Comparison of ENCODE assay signal across 8 cellular contexts in the genomic region with DNA sequence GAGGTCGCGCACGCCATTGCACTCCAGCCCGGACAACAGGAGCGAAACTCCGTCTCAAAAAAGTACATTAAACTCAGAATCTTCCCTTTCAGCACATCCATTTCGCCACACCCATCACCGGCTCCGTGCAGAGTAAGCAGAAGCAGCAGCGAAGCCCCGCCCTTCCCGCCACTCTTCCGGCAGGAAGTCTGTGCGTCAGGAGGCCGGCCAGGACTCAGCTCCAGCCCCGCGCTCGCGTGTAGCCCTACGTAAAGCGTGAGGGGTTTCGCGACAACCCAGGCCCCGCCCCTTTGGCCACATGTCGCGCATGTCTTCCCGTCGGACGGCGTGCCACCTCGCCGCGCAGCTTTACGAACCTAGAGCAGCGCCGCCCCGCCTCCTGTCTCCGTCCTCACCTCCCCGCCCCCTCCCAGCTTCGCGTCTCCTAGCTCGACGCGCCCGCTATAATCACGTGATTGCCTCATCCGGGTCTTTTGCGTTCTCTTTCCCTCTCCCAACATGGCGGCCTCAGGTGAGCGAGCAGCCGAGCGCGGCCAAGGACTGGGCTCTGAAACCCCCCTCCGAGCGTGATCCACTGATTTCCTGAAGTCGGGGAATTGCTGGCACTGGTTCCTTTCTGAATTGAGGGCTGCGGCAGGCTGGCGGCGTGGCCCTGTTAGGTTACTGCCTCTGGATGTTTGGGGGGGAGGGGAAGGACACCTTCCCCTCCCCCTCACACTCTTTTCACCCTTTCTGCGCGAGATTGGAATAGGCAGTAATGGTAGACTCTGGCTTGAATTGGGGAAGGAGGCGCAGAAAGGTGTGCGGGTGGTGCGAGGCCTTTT. TPM values are rescaled to one million over a fixed set of nuclear protein-coding genes. Genes with fewer than 3 reads are reported as not detected.
DNase-seq lines count a peak whose midpoint lies in the region; ATAC-seq and TF ChIP-seq lines count a peak whose summit lies in the region.

EIF4B (plus strand) TSS at position 471 of the 824 bp plus-strand sequence; CDS start at position 499, 28 bp downstream.

- CTCF ChIA-PET in activated CD4-positive, alpha-beta T cell treated with anti-CD3 and anti-CD28 coated beads, Interleukin-2, amount 10 ng/mL, durations not matched to agents 7 days and 5 days (lab: Charles Lee): interaction anchor here (0.6 to 1.3 kb wide), 7 partner anchors 26 to 1424 kb away, joined by 3 to 4 read pairs (median 3); no protein-coding TSS in a partner anchor

- H3K9me3 Mint-ChIP-seq in activated CD4-positive, alpha-beta T cell treated with anti-CD3 and anti-CD28 coated beads, Interleukin-2, amount 10 ng/mL, durations not matched to agents 7 days and 5 days: peaks cover 2% of the 10 kb centered on the region

- H3K27ac Mint-ChIP-seq in activated CD4-positive, alpha-beta T cell treated with anti-CD3 and anti-CD28 coated beads, Interleukin-2, amount 10 ng/mL, durations not matched to agents 7 days and 5 days: peak within 1 kb of the TSS; percentile 96

- peaks cover 41% of the 10 kb centered on the region for H3K4me1 ChIP-seq in BLaER1

- no peaks in the 10 kb centered on the region for H3K9me3 ChIP-seq in BLaER1

- peak; percentile 100 for DNase-seq in NCI-H69 (lab: John Stamatoyannopoulos, UW)
- peak; percentile 100 for DNase-seq in activated CD4-positive, alpha-beta T cell treated with anti-CD3 and anti-CD28 coated beads, Interleukin-2, amount 10 ng/mL, durations not matched to agents 7 days and 5 days
- DNase-seq in coronary artery (ENCODE audit: low spot score): peak; percentile 100
- DNase-seq in left colon: peak; percentile 100
- peak; percentile 100 for DNase-seq in stimulated activated CD4-positive, alpha-beta T cell treated with anti-CD3 and anti-CD28 coated beads, Interleukin-1b, Interleukin-23, amount 100 ng/mL, for 48 hours

- H3K4me3 ChIP-seq in BLaER1: peak within 1 kb of the TSS; percentile 95
- peak within 1 kb of the TSS; percentile 78 for H3K4me3 ChIP-seq in coronary artery

- peaks cover 35% of the 10 kb centered on the region for H3K36me3 ChIP-seq in BLaER1

- no peaks in the 10 kb centered on the region for H3K27me3 ChIP-seq in BLaER1

- POLR2A ChIA-PET in activated CD4-positive, alpha-beta T cell treated with anti-CD3 and anti-CD28 coated beads, Interleukin-2, amount 10 ng/mL, durations not matched to agents 7 days and 5 days (lab: Charles Lee): interaction anchor here (0.6 to 0.8 kb wide), 6 partner anchors 19 to 495 kb away, joined by 3 to 9 read pairs (median 4); partner anchors contain the start of genes AAAS, SPRYD3 and TARBP2

- H3K27ac ChIP-seq in BLaER1: peak within 1 kb of the TSS; percentile 99
- peak within 1 kb of the TSS; percentile 86 to 94 for H3K27ac ChIP-seq in coronary artery

- H3K9ac ChIP-seq in BLaER1: peak within 1 kb of the TSS; percentile 99

- no peak for TF ChIP-seq CTCF in coronary artery (IDR thresholded peaks at IDR 0.05)

- peaks cover 49% of the 10 kb centered on the region for H3K4me1 Mint-ChIP-seq in activated CD4-positive, alpha-beta T cell treated with anti-CD3 and anti-CD28 coated beads, Interleukin-2, amount 10 ng/mL, durations not matched to agents 7 days and 5 days

- H4K20me1 ChIP-seq in BLaER1: peaks cover 44% of the 10 kb centered on the region

- H3K4me3 Mint-ChIP-seq in activated CD4-positive, alpha-beta T cell treated with anti-CD3 and anti-CD28 coated beads, Interleukin-2, amount 10 ng/mL, durations not matched to agents 7 days and 5 days: peak within 1 kb of the TSS; percentile 98

- peak within 1 kb of the TSS; percentile 97 for H3K4me2 ChIP-seq in BLaER1

- H3K36me3 Mint-ChIP-seq in activated CD4-positive, alpha-beta T cell treated with anti-CD3 and anti-CD28 coated beads, Interleukin-2, amount 10 ng/mL, durations not matched to agents 7 days and 5 days (ENCODE audit: low read depth): peaks cover 24% of the 10 kb centered on the region

- intact Hi-C loops in left colon (cut with DNase I, micrococcal nuclease): no loop called here

- ATAC-seq in GM19328 (IDR thresholded peaks at IDR 0.05; ENCODE audit: unreplicated experiment) (peak; percentile 91), HG03520 (IDR thresholded peaks at IDR 0.05; ENCODE audit: unreplicated experiment) (peak; percentile 88), left colon (peak; percentile 91)

- H3K27me3 Mint-ChIP-seq in activated CD4-positive, alpha-beta T cell treated with anti-CD3 and anti-CD28 coated beads, Interleukin-2, amount 10 ng/mL, durations not matched to agents 7 days and 5 days: no peaks in the 10 kb centered on the region

RNA-seq across cellular contexts. Expression of gene EIF4B, which starts in this region (rescaled TPM):
- 100 to 1,000 TPM; 385 to 474 TPM for total RNA-seq in activated CD4-positive, alpha-beta T cell treated with anti-CD3 and anti-CD28 coated beads, Interleukin-2, amount 10 ng/mL, durations not matched to agents 7 days and 5 days
- total RNA-seq in left colon: 100 to 1,000 TPM; 355 to 389 TPM

Comparison
In these comparisons a context has a peak if more than half of its experiments do, and no peak if none do; other contexts are left out.
1. Peak in every context shown above with its lines: DNase-seq, ATAC-seq, H3K4me3 ChIP-seq and H3K27ac ChIP-seq.